ENCODE assay signal across 1 cellular context in the genomic region with DNA sequence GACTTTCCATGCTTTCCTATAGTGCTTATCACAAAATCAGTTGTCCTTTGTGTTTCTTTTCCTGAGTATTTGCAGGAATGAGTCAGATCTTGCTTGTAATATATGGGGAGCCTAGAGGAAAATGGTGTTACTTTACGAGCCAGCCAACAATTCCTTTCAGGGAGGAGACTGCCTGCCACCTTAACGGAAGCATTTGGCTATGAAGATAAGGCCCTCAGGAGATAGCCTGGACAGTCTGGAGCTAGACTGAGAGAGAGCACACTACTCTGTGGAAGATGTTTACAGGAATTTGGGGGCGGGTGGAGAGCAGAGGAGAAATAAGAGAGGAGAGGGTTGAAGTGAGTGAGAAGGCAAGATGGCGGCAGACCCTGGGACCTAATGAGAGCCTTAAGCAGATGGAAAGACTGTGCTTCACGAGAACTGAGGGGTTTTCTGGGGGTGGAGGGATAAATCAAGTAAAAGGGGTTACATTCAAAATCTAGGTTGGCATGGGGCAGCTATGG.
TF ChIP-seq lines count a peak whose summit lies in the region.

No MANE protein-coding gene starts in this region.

TF ChIP-seq in endothelial cell of umbilical vein, 7 proteins besides CTCF, POLR2A, EP300 and RAD21:
- TF ChIP-seq EZH2 (IDR thresholded peaks at IDR 0.05; ENCODE audit: borderline replicate concordance, low read depth, low read length, severe bottlenecking): no peak
- TF ChIP-seq FOS (IDR thresholded peaks at IDR 0.05; ENCODE audit: borderline replicate concordance, insufficient read depth, low read length): peak; percentile 92
- peak; percentile 99 for TF ChIP-seq GATA2 (IDR thresholded peaks at IDR 0.05; ENCODE audit: insufficient read depth, insufficient read length, low read depth, low read length)
- peak; percentile 76 for TF ChIP-seq JUN (IDR thresholded peaks at IDR 0.05; ENCODE audit: borderline replicate concordance, insufficient read depth, insufficient read length, low read depth)
- peak; percentile 83 for TF ChIP-seq POLR2AphosphoS5 (IDR thresholded peaks at IDR 0.05; ENCODE audit: insufficient read depth, low read depth, low read length)
